ENCODE assay signal across 25 cellular contexts in genomic region chr2:16025876-16026640, GRCh38.
DNase-seq lines count a peak whose midpoint lies in the region; ATAC-seq, FAIRE-seq and TF ChIP-seq lines count a peak whose summit lies in the region.
"Had no signal": no experiment of that assay in that cellular context is flagged by ENCODE, and none has a peak within 500 bp of the region (broad histone marks: within the 10 kb centered on the region; RNA-seq: fewer than 3 reads in every experiment).

No MANE protein-coding gene starts in this region.

- H3K36me3 ChIP-seq in BE2C (no peaks in the 10 kb centered on the region), GM23338 (ENCODE audit: insufficient read depth) (no peaks in the 10 kb centered on the region), H1 (ENCODE audit: control insufficient read depth in 2 of 4, insufficient read depth in 4 of 4, low read length in 3 of 4) (no peaks in the 10 kb centered on the region), neuronal stem cell (replicated peaks in 1 of 2; ENCODE audit: control insufficient read depth in 2 of 2, insufficient read depth in 2 of 2, low read length in 2 of 2) (no peaks in the 10 kb centered on the region), sigmoid colon (no peaks in the 10 kb centered on the region)
- H3K36me3 ChIP-seq: BLaER1 had no signal

- H3K14ac ChIP-seq in H1 (ENCODE audit: insufficient read length) (no peak overlapping the region), neuronal stem cell (ENCODE audit: low read length) (no peak overlapping the region)

- 89% methylated on average over 17 of the region's 17 CpGs; no CpG with 5 or more reads in 1 of the 2 experiments for WGBS in H1 (ENCODE audit: extremely low coverage in 1 of 2, insufficient coverage in 1 of 2, insufficient read length in 1 of 2, insufficient replicate concordance in 2 of 2, low coverage in 1 of 2, low lambda C conversion rate in 2 of 2, missing lambda C conversion rate in 1 of 2), 2 experiments
- WGBS in neuronal stem cell (ENCODE audit: extremely low coverage in 2 of 2, insufficient read length in 2 of 2, insufficient replicate concordance in 1 of 2), 2 donors: no CpG with 5 or more reads among the region's 17 CpGs
- WGBS in sigmoid colon, 2 donors: 86 to 92% methylated on average over 17 of the region's 17 CpGs
- WGBS in right cardiac atrium: 71% methylated on average over 17 of the region's 17 CpGs

- no peak overlapping the region for H3K9ac ChIP-seq in H1 (replicated peaks in 1 of 4; ENCODE audit: extremely low read depth in 1 of 4, low read depth in 3 of 4, low read length in 3 of 4)
- no peak overlapping the region for H3K9ac ChIP-seq in neuronal stem cell (ENCODE audit: low read depth, low read length, poor library complexity)
- H3K9ac ChIP-seq: BLaER1 had no signal

- no peak overlapping the region for H3K27ac Mint-ChIP-seq in GM23338
- H3K27ac Mint-ChIP-seq: B cell; CD4-positive, alpha-beta memory T cell; CD8-positive, alpha-beta memory T cell had no signal

- H2BK5ac ChIP-seq in H1 (ENCODE audit: low read depth, low read length): no peak overlapping the region; the same call in 1 of the 2 replicates
- H2BK5ac ChIP-seq in neuronal stem cell (ENCODE audit: low read length): no peak overlapping the region

- H3K23ac ChIP-seq in H1 (ENCODE audit: insufficient read length) (no peak overlapping the region), neuronal stem cell (ENCODE audit: low read depth, low read length, poor library complexity) (no peak overlapping the region)

- H3F3A ChIP-seq in GM23338 (replicated peaks; ENCODE audit: low read depth): peaks cover 6% of the 10 kb centered on the region; the same call in 1 of the 2 replicates

- H2BK12ac ChIP-seq in H1 (ENCODE audit: low read depth, low read length): peak overlapping the region; percentile 29; the same call in 1 of the 2 replicates
- no peak overlapping the region for H2BK12ac ChIP-seq in neuronal stem cell (ENCODE audit: low read length)

- ATAC-seq in GM23338 (no peak), right cardiac atrium (no peak)
- ATAC-seq: A549, GM12878 had no signal

- intact Hi-C loops in sigmoid colon (cut with DNase I): no loop called here
- intact Hi-C loops in right cardiac atrium (cut with DNase I): no loop called here

- H3K36me3 Mint-ChIP-seq in GM23338 (ENCODE audit: low read depth): no peaks in the 10 kb centered on the region; the same call in 2 of the 3 replicates
- H3K36me3 Mint-ChIP-seq: CD14-positive monocyte; CD4-positive, alpha-beta memory T cell; CD4-positive, CD25-positive, alpha-beta regulatory T cell had no signal

- POLR2A ChIA-PET in H1 (lab: Charles Lee; ENCODE audit: partially characterized antibody): interaction anchor here (0.8 to 1.4 kb wide), 3 partner anchors 12 to 99 kb away, joined by 3 to 4 read pairs (median 4); no protein-coding TSS in a partner anchor

- CTCF ChIA-PET in H1 (lab: Charles Lee; ENCODE audit: partially characterized antibody): interaction anchor here (0.6 to 15.6 kb wide), 6 partner anchors 7 to 388 kb away, joined by 3 to 120 read pairs (median 4); no protein-coding TSS in a partner anchor

- H3K27ac ChIP-seq in GM23338 (ENCODE audit: low read depth) (no peak overlapping the region), H1 (ENCODE audit: low read depth, low read length) (no peak overlapping the region), neuronal stem cell (replicated peaks; ENCODE audit: low read length) (no peak overlapping the region), sigmoid colon (no peak overlapping the region), right cardiac atrium (ENCODE audit: low read length) (no peak overlapping the region)
- H3K27ac ChIP-seq: 22Rv1, A549, BLaER1 had no signal

- peaks cover 3% of the 10 kb centered on the region; the same call in 1 of the 3 replicates for H3K9me3 Mint-ChIP-seq in GM23338
- H3K9me3 Mint-ChIP-seq: CD4-positive, alpha-beta memory T cell; CD4-positive, CD25-positive, alpha-beta regulatory T cell had no signal

- no peak overlapping the region for H4K8ac ChIP-seq in H1 (ENCODE audit: extremely low read depth, insufficient read depth, low read length)
- no peak overlapping the region for H4K8ac ChIP-seq in neuronal stem cell (ENCODE audit: low read depth, low read length)

- TF ChIP-seq EP300 in H1 (IDR thresholded peaks at IDR 0.05; ENCODE audit: borderline replicate concordance in 1 of 2, low read depth in 2 of 2, low read length in 2 of 2) (no peak), sigmoid colon (IDR thresholded peaks at IDR 0.05) (no peak)

- H4K91ac ChIP-seq in H1 (replicated peaks; ENCODE audit: insufficient read length, low read length) (no peak overlapping the region), neuronal stem cell (ENCODE audit: low read depth, low read length, poor library complexity) (no peak overlapping the region)

- H3K4me3 Mint-ChIP-seq in GM23338: no peak overlapping the region; the same call in 2 of the 3 replicates
- H3K4me3 Mint-ChIP-seq: B cell; CD14-positive monocyte; CD4-positive, alpha-beta memory T cell; CD4-positive, CD25-positive, alpha-beta regulatory T cell; CD8-positive, alpha-beta memory T cell had no signal

- TF ChIP-seq POLR2A in H1 (IDR thresholded peaks at IDR 0.05; ENCODE audit: control extremely low read depth in 1 of 2, low read depth in 2 of 2, low read length in 2 of 2) (no peak), sigmoid colon (IDR thresholded peaks at IDR 0.05) (no peak)

- no peak overlapping the region for H2BK20ac ChIP-seq in H1 (ENCODE audit: low read length)

- no peak overlapping the region for H3K56ac ChIP-seq in H1 (replicated peaks; ENCODE audit: insufficient read length, low read depth, low read length)

- TF ChIP-seq CTCF in BE2C (IDR thresholded peaks at IDR 0.05; ENCODE audit: low read depth, low read length): no peak
- TF ChIP-seq CTCF in GM23338 (conservative IDR thresholded peaks at IDR 0.05; ENCODE audit: low read depth in 2 of 2): no peak
- TF ChIP-seq CTCF in H1 (IDR thresholded peaks at IDR 0.05; ENCODE audit: control extremely low read depth in 1 of 3, insufficient read depth in 1 of 3, low read depth in 1 of 3, low read length in 3 of 3): no peak
- TF ChIP-seq CTCF in sigmoid colon (IDR thresholded peaks at IDR 0.05): no peak

- H3K4me1 Mint-ChIP-seq in GM23338: peaks cover 48% of the 10 kb centered on the region
- H3K4me1 Mint-ChIP-seq: B cell; CD14-positive monocyte; CD4-positive, alpha-beta memory T cell; CD8-positive, alpha-beta memory T cell had no signal

- H3K9me2 ChIP-seq in GM23338 (ENCODE audit: insufficient read depth): no peaks in the 10 kb centered on the region

- H4K5ac ChIP-seq in H1 (ENCODE audit: insufficient read length, low read depth, low read length): no peak overlapping the region

- H2BK120ac ChIP-seq in H1 (replicated peaks; ENCODE audit: low read depth, low read length): no peak overlapping the region
- H2BK120ac ChIP-seq in neuronal stem cell (ENCODE audit: low read depth, low read length): no peak overlapping the region

- H3K79me1 ChIP-seq in H1 (ENCODE audit: low read depth, low read length): no peaks in the 10 kb centered on the region
- H3K79me1 ChIP-seq in neuronal stem cell (ENCODE audit: low read depth, low read length): no peaks in the 10 kb centered on the region

- H3K4me3 ChIP-seq in BE2C (ENCODE audit: low read depth, low read length) (no peak overlapping the region), GM23338 (no peak overlapping the region), H1 (ENCODE audit: extremely low read depth in 1 of 4, insufficient read depth in 2 of 4, low read depth in 3 of 4, low read length in 4 of 4) (no peak overlapping the region), neuronal stem cell (ENCODE audit: low read length in 2 of 2) (no peak overlapping the region), sigmoid colon (no peak overlapping the region), right cardiac atrium (ENCODE audit: low read length) (no peak overlapping the region)
- H3K4me3 ChIP-seq: A549, BLaER1, GM12878 had no signal

- no peak for TF ChIP-seq RAD21 in H1 (IDR thresholded peaks at IDR 0.05 in 1 of 2, conservative IDR thresholded peaks at IDR 0.05 in 1 of 2; ENCODE audit: low read depth in 2 of 2, low read length in 2 of 2)

- DNase-seq in BE2C: peak; percentile 100
- no peak for DNase-seq in GM23338 (ENCODE audit: low spot score)
- DNase-seq in H1 (ENCODE audit: low read depth in 1 of 2, low spot score in 2 of 2): no peak
- DNase-seq in neuronal stem cell (ENCODE audit: low spot score): no peak
- DNase-seq in DMS153 (lab: John Stamatoyannopoulos, UW): no peak
- DNase-seq in amygdala (lab: John Stamatoyannopoulos, UW): no peak
- DNase-seq in sigmoid colon: no peak
- no peak for DNase-seq in right cardiac atrium
- DNase-seq: AML-193; C1 segment of cervical spinal cord; CD4-positive, alpha-beta memory T cell; CD4-positive, CD25-positive, alpha-beta regulatory T cell; CD8-positive, alpha-beta memory T cell; COR-L47; DMS 273 treated with DMSO at 0.1 percent for 48 hours; EL; GDM1 had no signal

- H3K27me3 ChIP-seq in BE2C: no peaks in the 10 kb centered on the region
- H3K27me3 ChIP-seq in GM23338 (ENCODE audit: insufficient read depth): no peaks in the 10 kb centered on the region
- H3K27me3 ChIP-seq in H1 (replicated peaks in 1 of 4; ENCODE audit: control insufficient read depth in 3 of 4, extremely low read depth in 1 of 4, insufficient read depth in 3 of 4, low read length in 3 of 4): no peaks in the 10 kb centered on the region
- H3K27me3 ChIP-seq in neuronal stem cell (ENCODE audit: control insufficient read depth in 3 of 3, insufficient read depth in 3 of 3, low read depth in 1 of 3, low read length in 3 of 3): peaks cover 0 to 14% (median 0%) of the 10 kb centered on the region in 3 experiments
- no peaks in the 10 kb centered on the region for H3K27me3 ChIP-seq in sigmoid colon
- H3K27me3 ChIP-seq in right cardiac atrium (ENCODE audit: control insufficient read depth, insufficient read depth): no peaks in the 10 kb centered on the region
- H3K27me3 ChIP-seq: BLaER1 had no signal

- FAIRE-seq in H1 (lab: Jason Lieb, UNC): no peak
- FAIRE-seq: A549, GM12878, GM12892, GM18507 had no signal

- H3K27me3 Mint-ChIP-seq in GM23338 (ENCODE audit: insufficient read depth, low read depth, poor library complexity): peaks cover 1% of the 10 kb centered on the region
- H3K27me3 Mint-ChIP-seq: B cell; CD4-positive, CD25-positive, alpha-beta regulatory T cell had no signal

- peaks cover 29% of the 10 kb centered on the region for H3K4me1 ChIP-seq in BE2C
- peaks cover 46% of the 10 kb centered on the region for H3K4me1 ChIP-seq in GM23338 (ENCODE audit: insufficient read depth)
- peaks cover 4 to 11% (median 6%) of the 10 kb centered on the region in 4 experiments; a peak in 6 of 7 replicates for H3K4me1 ChIP-seq in H1 (replicated peaks in 1 of 4; ENCODE audit: control insufficient read depth in 3 of 4, insufficient read depth in 4 of 4, low read length in 3 of 4)
- H3K4me1 ChIP-seq in neuronal stem cell (ENCODE audit: control insufficient read depth in 2 of 2, insufficient read depth in 1 of 2, low read depth in 1 of 2, low read length in 2 of 2): peaks cover 22% of the 10 kb centered on the region in 2 donors
- no peaks in the 10 kb centered on the region for H3K4me1 ChIP-seq in sigmoid colon
- H3K4me1 ChIP-seq in right cardiac atrium (ENCODE audit: control insufficient read depth, insufficient read depth, low read length): no peaks in the 10 kb centered on the region
- H3K4me1 ChIP-seq: A549, BLaER1 had no signal

- no peak overlapping the region for H3K4me2 ChIP-seq in GM23338
- H3K4me2 ChIP-seq in H1 (ENCODE audit: insufficient read depth in 1 of 2, low read depth in 2 of 2, low read length in 2 of 2): no peak overlapping the region
- H3K4me2 ChIP-seq in neuronal stem cell (ENCODE audit: insufficient read depth, low read length, poor library complexity, severe bottlenecking): no peak overlapping the region
- H3K4me2 ChIP-seq: A549, BLaER1 had no signal

- H3K79me2 ChIP-seq in GM23338 (replicated peaks; ENCODE audit: insufficient read depth) (no peaks in the 10 kb centered on the region), H1 (ENCODE audit: control insufficient read depth in 1 of 2, insufficient read depth in 2 of 2, low read length in 2 of 2) (no peaks in the 10 kb centered on the region)

- H3K23me2 ChIP-seq in H1 (ENCODE audit: low read depth, low read length): no peaks in the 10 kb centered on the region

- no peak overlapping the region for H3K4ac ChIP-seq in H1 (replicated peaks; ENCODE audit: insufficient read length, low read depth, low read length)
- no peak overlapping the region for H3K4ac ChIP-seq in neuronal stem cell (ENCODE audit: low read length)

- peaks cover 2% of the 10 kb centered on the region; the same call in 1 of the 2 replicates for H3K9me3 ChIP-seq in BE2C
- H3K9me3 ChIP-seq in H1 (ENCODE audit: insufficient read depth in 2 of 2, low read depth in 1 of 2, low read length in 1 of 2): no peaks in the 10 kb centered on the region
- no peaks in the 10 kb centered on the region for H3K9me3 ChIP-seq in neuronal stem cell (replicated peaks in 1 of 2; ENCODE audit: control insufficient read depth in 2 of 2, insufficient read depth in 1 of 2, low read depth in 1 of 2, low read length in 2 of 2)
- no peaks in the 10 kb centered on the region for H3K9me3 ChIP-seq in sigmoid colon
- no peaks in the 10 kb centered on the region for H3K9me3 ChIP-seq in right cardiac atrium (ENCODE audit: control insufficient read depth, low read length)
- H3K9me3 ChIP-seq: A549, BLaER1 had no signal

- no peaks in the 10 kb centered on the region for H4K20me1 ChIP-seq in GM23338 (replicated peaks; ENCODE audit: insufficient read depth)
- H4K20me1 ChIP-seq in H1 (replicated peaks in 1 of 2; ENCODE audit: control insufficient read depth in 1 of 2, insufficient read depth in 2 of 2, low read length in 2 of 2): no peaks in the 10 kb centered on the region
- H4K20me1 ChIP-seq: BLaER1 had no signal

- H2AFZ ChIP-seq in GM23338 (peak overlapping the region; percentile 72; the same call in 1 of the 2 replicates), H1 (ENCODE audit: low read length) (no peak overlapping the region), neuronal stem cell (ENCODE audit: low read length) (no peak overlapping the region)

- no peak overlapping the region for H3K18ac ChIP-seq in H1 (ENCODE audit: extremely low read depth, low read length)
- H3K18ac ChIP-seq in neuronal stem cell (ENCODE audit: low read length): peak overlapping the region; percentile 6

- H2AK5ac ChIP-seq in H1 (ENCODE audit: low read depth, low read length) (no peak overlapping the region), neuronal stem cell (ENCODE audit: low read depth, low read length) (no peak overlapping the region)

- no peak overlapping the region; the same call in 1 of the 2 replicates for H2BK15ac ChIP-seq in H1 (ENCODE audit: low read length)
- H2BK15ac ChIP-seq in neuronal stem cell (ENCODE audit: low read length): no peak overlapping the region
